8 cellular contexts compared by ENCODE assay signal in genomic region chr11:123741159-123741951, GRCh38. TPM values are rescaled to one million over a fixed set of nuclear protein-coding genes. Genes with fewer than 3 reads are reported as not detected.
DNase-seq lines count a peak whose midpoint lies in the region; ATAC-seq and TF ChIP-seq lines count a peak whose summit lies in the region.

ZNF202 (minus strand) TSS chr11:123741660; CDS start chr11:123730888, 10,772 bp downstream.

- H3K9ac ChIP-seq in OCI-LY1 (ENCODE audit: low read length): peak within 1 kb of the TSS; percentile 83

- no peaks in the 10 kb centered on the region for H3F3A ChIP-seq in OCI-LY1 (ENCODE audit: insufficient read depth, low read length)

- no peak within 1 kb of the TSS for H3K27ac ChIP-seq in OCI-LY1 (ENCODE audit: low read depth, low read length, poor library complexity, severe bottlenecking)

- no peaks in the 10 kb centered on the region for H4K20me1 ChIP-seq in OCI-LY1 (ENCODE audit: insufficient read depth, low read length)

- H3K9me3 Mint-ChIP-seq in endothelial cell (ENCODE audit: unreplicated experiment): no peaks in the 10 kb centered on the region

- H3K4me3 Mint-ChIP-seq in endothelial cell (ENCODE audit: unreplicated experiment): peak within 1 kb of the TSS; percentile 99

- no peaks in the 10 kb centered on the region for H3K9me3 ChIP-seq in OCI-LY1 (ENCODE audit: low read length)

- H3K9me2 ChIP-seq in OCI-LY1 (ENCODE audit: low read depth, low read length): no peaks in the 10 kb centered on the region

- peaks cover 2% of the 10 kb centered on the region for H3K27me3 Mint-ChIP-seq in endothelial cell (ENCODE audit: unreplicated experiment)

- peaks cover 20% of the 10 kb centered on the region for H3K4me1 ChIP-seq in OCI-LY1 (ENCODE audit: insufficient read depth, low read length, severe bottlenecking)

- H3K4me1 Mint-ChIP-seq in endothelial cell (ENCODE audit: unreplicated experiment): peaks cover 24% of the 10 kb centered on the region

- ATAC-seq in GM21526 (IDR thresholded peaks at IDR 0.05; ENCODE audit: low FRiP score, unreplicated experiment): peak; percentile 99

- no peaks in the 10 kb centered on the region for H3K27me3 ChIP-seq in OCI-LY1 (ENCODE audit: insufficient read depth, low read length)

- H3K4me2 ChIP-seq in OCI-LY1 (ENCODE audit: low read length): peak within 1 kb of the TSS; percentile 99

- peak within 1 kb of the TSS; percentile 96 for H3K27ac Mint-ChIP-seq in endothelial cell (ENCODE audit: unreplicated experiment)

- peak within 1 kb of the TSS; percentile 73 for H3K4me3 ChIP-seq in OCI-LY1 (ENCODE audit: low read depth, low read length, poor library complexity, severe bottlenecking)

- H3K79me2 ChIP-seq in OCI-LY1 (ENCODE audit: insufficient read depth, low read length): peaks cover 8% of the 10 kb centered on the region; the same call in 1 of the 2 replicates

- peaks cover 26% of the 10 kb centered on the region for H3K36me3 Mint-ChIP-seq in endothelial cell (ENCODE audit: low read depth, unreplicated experiment)

- H2AFZ ChIP-seq in OCI-LY1 (ENCODE audit: low read length): peak within 1 kb of the TSS; percentile 100

- peak; percentile 55 for DNase-seq in DMS114 treated with DMSO at 0.1 percent for 48 hours (lab: John Stamatoyannopoulos, UW; ENCODE audit: unreplicated experiment)
- peak; percentile 79 for DNase-seq in HuH-7 (ENCODE audit: low spot score)
- peak; percentile 91 for DNase-seq in activated CD8-positive, alpha-beta memory T cell treated with anti-CD3 and anti-CD28 coated beads, Interleukin-2, amount 50 U/mL, for 4 hours
- peak; percentile 91 for DNase-seq in endothelial cell (ENCODE audit: low spot score)
- DNase-seq in midbrain (lab: John Stamatoyannopoulos, UW): peak; percentile 94
- DNase-seq in stimulated activated CD8-positive, alpha-beta memory T cell treated with anti-CD3 and anti-CD28 coated beads, Interleukin-15, amount 100 ng/mL, for 48 hours (ENCODE audit: low read depth in 2 of 2): peak; percentile 83

- H3K36me3 ChIP-seq in OCI-LY1 (ENCODE audit: insufficient read depth, low read length): peaks cover 34% of the 10 kb centered on the region

- TF ChIP-seq CTCF in OCI-LY1 (IDR thresholded peaks at IDR 0.05; ENCODE audit: low read length): no peak
- TF ChIP-seq CTCF in endothelial cell (IDR thresholded peaks at IDR 0.05; ENCODE audit: unreplicated experiment): no peak

RNA-seq across cellular contexts. Expression of gene ZNF202, which starts in this region (rescaled TPM):
- 13.8 TPM for total RNA-seq in endothelial cell (ENCODE audit: unreplicated experiment)
